Comparison of ENCODE assay signal across 8 cellular contexts in the genomic region with DNA sequence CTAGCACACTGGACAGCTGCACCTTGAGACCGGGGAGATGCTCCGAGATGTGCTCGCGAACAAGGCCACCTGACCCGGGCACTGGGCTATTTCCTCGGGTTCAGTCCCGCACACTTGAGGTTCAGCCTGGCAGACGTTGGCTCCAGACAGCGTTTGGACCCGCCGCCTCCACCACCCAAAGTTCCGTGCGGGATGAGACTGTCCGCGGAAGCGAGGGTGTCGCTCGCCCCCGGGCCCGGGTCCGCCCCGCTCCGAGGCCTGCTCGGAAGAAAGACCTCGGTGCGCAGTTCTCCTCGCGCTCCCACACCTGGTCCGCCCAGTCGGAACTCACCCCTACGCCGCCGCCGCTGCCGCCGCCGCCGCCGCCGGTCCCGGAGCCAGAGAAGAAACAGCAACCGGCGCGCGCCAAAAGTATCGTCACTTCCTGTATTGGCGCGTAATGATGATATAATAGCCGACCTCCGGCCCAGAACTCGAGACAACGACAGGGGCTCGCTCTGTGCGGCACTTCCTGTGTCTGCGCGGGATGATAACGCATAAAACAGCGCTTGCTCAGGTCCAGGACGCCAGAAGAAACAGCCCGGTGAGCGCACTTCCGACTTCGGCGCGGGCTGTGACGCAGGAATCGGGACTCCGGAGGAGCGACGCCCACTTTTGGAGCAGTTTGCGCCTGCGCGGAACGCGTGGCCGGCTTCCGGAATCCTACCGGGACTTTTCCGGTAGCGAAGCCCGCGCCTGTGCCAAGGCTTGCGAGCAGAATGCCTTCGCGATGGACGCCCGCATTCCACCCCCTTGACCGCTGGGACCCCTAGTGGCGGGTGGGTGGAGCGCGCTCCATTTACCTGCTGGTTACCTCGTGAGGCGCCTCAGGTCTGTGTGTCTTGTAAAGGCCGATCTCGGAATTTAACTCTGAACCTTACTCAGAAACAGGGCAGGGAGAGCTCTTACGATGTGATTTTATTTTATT. TPM values are rescaled to one million over a fixed set of nuclear protein-coding genes. Genes with fewer than 3 reads are reported as not detected.
DNase-seq lines count a peak whose midpoint lies in the region; ATAC-seq and TF ChIP-seq lines count a peak whose summit lies in the region.
"Not testable (repeated sequence)": the region's sequence is repeated elsewhere in the genome, so short reads cannot be mapped to it uniquely, and the experiment has no call there.

A gene (minus strand): TSS at position 422 of the 967 bp plus-strand sequence. CDS start 1,519 bp downstream, outside the sequence.

- peaks cover 11% of the 10 kb centered on the region for H3K36me3 Mint-ChIP-seq in activated CD4-positive, alpha-beta T cell treated with anti-CD3 and anti-CD28 coated beads, Interleukin-2, amount 10 ng/mL, durations not matched to agents 7 days and 5 days (ENCODE audit: low read depth)

- POLR2A ChIA-PET in activated CD4-positive, alpha-beta T cell treated with anti-CD3 and anti-CD28 coated beads, Interleukin-2, amount 10 ng/mL, durations not matched to agents 7 days and 5 days (lab: Charles Lee), result interaction anchor here (0.6 kb wide), 1 partner anchor 121 kb away, joined by 3 read pairs; no protein-coding TSS in a partner anchor

- peak within 1 kb of the TSS; percentile 88 to 99 for H3K27ac ChIP-seq in coronary artery

- H3K4me1 Mint-ChIP-seq in activated CD4-positive, alpha-beta T cell treated with anti-CD3 and anti-CD28 coated beads, Interleukin-2, amount 10 ng/mL, durations not matched to agents 7 days and 5 days, result peaks cover 20% of the 10 kb centered on the region

- CTCF ChIA-PET in activated CD4-positive, alpha-beta T cell treated with anti-CD3 and anti-CD28 coated beads, Interleukin-2, amount 10 ng/mL, durations not matched to agents 7 days and 5 days (lab: Charles Lee), result not testable (repeated sequence)

- H3K27me3 Mint-ChIP-seq in activated CD4-positive, alpha-beta T cell treated with anti-CD3 and anti-CD28 coated beads, Interleukin-2, amount 10 ng/mL, durations not matched to agents 7 days and 5 days, result not testable (repeated sequence)

- peak; percentile 39 to 95 (median 88) for DNase-seq in C1 segment of cervical spinal cord (lab: John Stamatoyannopoulos, UW)
- peak; percentile 95 for DNase-seq in NCI-H69 (lab: John Stamatoyannopoulos, UW)
- DNase-seq in activated CD4-positive, alpha-beta T cell treated with anti-CD3 and anti-CD28 coated beads, Interleukin-2, amount 10 ng/mL, durations not matched to agents 7 days and 5 days, result peak; percentile 95
- DNase-seq in coronary artery (ENCODE audit: low spot score), result peak; percentile 95
- peak; percentile 99 for DNase-seq in left lobe of liver (ENCODE audit: low spot score)
- peak; percentile 99 for DNase-seq in stimulated activated CD4-positive, alpha-beta T cell treated with anti-CD3 and anti-CD28 coated beads, Interleukin-2, amount 100 ng/mL, for 4 hours (ENCODE audit: low read depth)

- ATAC-seq in GM19351 (IDR thresholded peaks at IDR 0.05; ENCODE audit: unreplicated experiment) (peak; percentile 77), HG03521 (IDR thresholded peaks at IDR 0.05; ENCODE audit: unreplicated experiment) (peak; percentile 77), left lobe of liver (peak; percentile 93)

- peak within 1 kb of the TSS; percentile 97 for H3K4me3 Mint-ChIP-seq in activated CD4-positive, alpha-beta T cell treated with anti-CD3 and anti-CD28 coated beads, Interleukin-2, amount 10 ng/mL, durations not matched to agents 7 days and 5 days

- H3K27ac Mint-ChIP-seq in activated CD4-positive, alpha-beta T cell treated with anti-CD3 and anti-CD28 coated beads, Interleukin-2, amount 10 ng/mL, durations not matched to agents 7 days and 5 days, result peak within 1 kb of the TSS; percentile 100

- not testable (repeated sequence) for TF ChIP-seq CTCF in coronary artery (IDR thresholded peaks at IDR 0.05)

- H3K4me3 ChIP-seq in coronary artery, result peak within 1 kb of the TSS; percentile 75

- H3K9me3 Mint-ChIP-seq in activated CD4-positive, alpha-beta T cell treated with anti-CD3 and anti-CD28 coated beads, Interleukin-2, amount 10 ng/mL, durations not matched to agents 7 days and 5 days, result not testable (repeated sequence)

RNA-seq across cellular contexts. Expression of the gene that starts here (rescaled TPM):
- total RNA-seq in activated CD4-positive, alpha-beta T cell treated with anti-CD3 and anti-CD28 coated beads, Interleukin-2, amount 10 ng/mL, durations not matched to agents 7 days and 5 days, result 10 to 100 TPM; 42.0 to 44.3 TPM
- 8.7 TPM for total RNA-seq in left lobe of liver

Comparison
In these comparisons a context has a peak if more than half of its experiments do, and no peak if none do; other contexts are left out.
1. Peak in every context shown above with its lines: DNase-seq, ATAC-seq, H3K4me3 ChIP-seq and H3K27ac ChIP-seq.